Comparison of ENCODE assay signal across 28 cellular contexts in genomic region chr18:26827581-26827980, GRCh38. TPM values are rescaled to one million over a fixed set of nuclear protein-coding genes. Genes with fewer than 3 reads are reported as not detected.
"Had no signal": no experiment of that assay in that cellular context is flagged by ENCODE, and none has a peak within 500 bp of the region (broad histone marks: within the 10 kb centered on the region; RNA-seq: fewer than 3 reads in every experiment).

No MANE protein-coding gene starts in this region.

- H3K4me3 Mint-ChIP-seq: memory B cell; mesothelial cell of epicardium; naive B cell; natural killer cell treated with Interleukin-12 subunit alpha and Interleukin-12 subunit beta and Interleukin-15 and Interleukin-18, amount 100 ng/mL, for 72 hours; stimulated activated effector memory CD8-positive, alpha-beta T cell treated with anti-CD3 and anti-CD28 coated beads, Interleukin-12 subunit alpha, Interleukin-12 subunit beta, amount 100 ng/mL, for 72 hours had no signal

- H3K27ac Mint-ChIP-seq: memory B cell; mesothelial cell of epicardium; naive B cell; natural killer cell treated with Interleukin-12 subunit alpha and Interleukin-12 subunit beta and Interleukin-15 and Interleukin-18, amount 100 ng/mL, for 72 hours; stimulated activated effector memory CD8-positive, alpha-beta T cell treated with anti-CD3 and anti-CD28 coated beads, Interleukin-12 subunit alpha, Interleukin-12 subunit beta, amount 100 ng/mL, for 72 hours had no signal

- DNase-seq: dorsolateral prefrontal cortex; effector CD4-positive, alpha-beta T cell; heart left ventricle; kidney; mucosa of descending colon; naive B cell; nucleus accumbens; posterior cingulate gyrus; psoas muscle; right cardiac atrium; sigmoid colon; stimulated activated CD4-positive, alpha-beta T cell treated with anti-CD3 and anti-CD28 coated beads, Interleukin-2, amount 100 ng/mL, for 24 hours; stimulated activated CD4-positive, alpha-beta T cell treated with anti-CD3 and anti-CD28 coated beads, Interleukin-4, amount 100 ng/mL, for 24 hours; stimulated activated naive CD4-positive, alpha-beta T cell treated with Interleukin-2 at 50 U/mL for 16 hours; stomach; thyroid gland; trophoblast cell had no signal

- ATAC-seq: esophagus mucosa; gastroesophageal sphincter; heart left ventricle; left lobe of liver; mucosa of descending colon; natural killer cell treated with Interleukin-12 subunit alpha and Interleukin-12 subunit beta and Interleukin-15 and Interleukin-18, amount 100 ng/mL, for 72 hours; psoas muscle; right cardiac atrium; stimulated activated effector memory CD8-positive, alpha-beta T cell treated with anti-CD3 and anti-CD28 coated beads, Interleukin-12 subunit alpha, Interleukin-12 subunit beta, amount 100 ng/mL, for 72 hours had no signal

- H3K27ac ChIP-seq: dorsolateral prefrontal cortex, epithelial cell of prostate, gastroesophageal sphincter, heart left ventricle, hepatocyte, psoas muscle, sigmoid colon, stomach, thyroid gland had no signal

- H3K27me3 ChIP-seq: dorsolateral prefrontal cortex, gastroesophageal sphincter, hepatocyte, sigmoid colon, stomach, thyroid gland had no signal

- H3K4me2 ChIP-seq: hepatocyte had no signal

- H3K79me2 ChIP-seq: hepatocyte had no signal

- H3K36me3 Mint-ChIP-seq: memory B cell; mesothelial cell of epicardium; naive B cell; natural killer cell treated with Interleukin-12 subunit alpha and Interleukin-12 subunit beta and Interleukin-15 and Interleukin-18, amount 100 ng/mL, for 72 hours; stimulated activated effector memory CD8-positive, alpha-beta T cell treated with anti-CD3 and anti-CD28 coated beads, Interleukin-12 subunit alpha, Interleukin-12 subunit beta, amount 100 ng/mL, for 72 hours had no signal

- H3K9me3 Mint-ChIP-seq: mesothelial cell of epicardium had no signal

- H3K36me3 ChIP-seq: gastroesophageal sphincter, heart left ventricle, sigmoid colon, stomach, thyroid gland had no signal

- H3K4me1 Mint-ChIP-seq: naive B cell; stimulated activated effector memory CD8-positive, alpha-beta T cell treated with anti-CD3 and anti-CD28 coated beads, Interleukin-12 subunit alpha, Interleukin-12 subunit beta, amount 100 ng/mL, for 72 hours had no signal

- H3K27me3 Mint-ChIP-seq: naive B cell; natural killer cell treated with Interleukin-12 subunit alpha and Interleukin-12 subunit beta and Interleukin-15 and Interleukin-18, amount 100 ng/mL, for 72 hours had no signal

- H2AFZ ChIP-seq: hepatocyte had no signal

- H3K9me3 ChIP-seq: gastroesophageal sphincter, heart left ventricle, mucosa of descending colon, psoas muscle, sigmoid colon, stomach, thyroid gland had no signal

- H3K4me3 ChIP-seq: dorsolateral prefrontal cortex, gastroesophageal sphincter, heart left ventricle, hepatocyte, lung, mucosa of descending colon, psoas muscle, sigmoid colon, stomach, thyroid gland had no signal

- H3K4me1 ChIP-seq: gastroesophageal sphincter, heart left ventricle, psoas muscle, sigmoid colon, stomach, thyroid gland had no signal

RNA-seq across cellular contexts. Expression of gene AQP4, which starts 37.9 kb away (rescaled TPM):
- total RNA-seq: natural killer cell treated with Interleukin-12 subunit alpha and Interleukin-12 subunit beta and Interleukin-15 and Interleukin-18, amount 100 ng/mL, for 72 hours; osteocyte had no signal
